20 cellular contexts compared by ENCODE assay signal in the genomic region with DNA sequence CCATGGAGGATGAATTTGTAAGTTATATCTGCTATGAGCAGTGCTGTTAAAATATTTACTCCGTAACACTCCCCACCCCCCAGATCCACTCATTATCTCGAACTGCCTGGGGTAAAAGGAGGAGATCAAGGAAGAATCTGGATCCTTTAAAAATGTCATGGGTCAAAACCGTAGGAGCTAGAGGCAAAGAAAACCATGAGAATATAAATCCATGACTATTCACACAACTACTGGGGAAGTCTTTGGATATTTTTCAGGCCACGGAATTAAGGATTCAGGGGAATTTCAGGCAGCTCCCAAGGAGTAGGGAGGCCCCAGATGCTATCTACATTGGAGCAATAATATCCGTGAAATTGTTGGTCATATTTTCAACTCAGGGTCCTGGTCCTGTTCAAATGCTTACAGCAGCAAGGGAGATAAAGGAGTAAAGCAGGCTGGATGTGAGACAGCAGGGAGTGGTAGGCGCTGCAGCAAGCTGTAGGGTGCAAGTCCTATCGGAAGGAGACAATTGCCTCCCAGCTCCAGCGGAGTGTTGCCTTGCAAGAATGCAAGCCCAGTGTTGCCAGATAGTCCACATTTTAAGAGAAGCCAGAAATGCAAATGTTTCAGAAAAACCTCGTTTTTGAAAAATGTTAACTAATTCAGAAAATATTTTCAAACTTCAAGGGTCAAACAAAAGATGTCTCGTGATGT.
A peak's percentile ranks its signal among the peaks of the same experiment; 100 is the strongest.
DNase-seq lines count a peak whose midpoint lies in the region; ATAC-seq and TF ChIP-seq lines count a peak whose summit lies in the region.
"Had no signal": no experiment of that assay in that cellular context is flagged by ENCODE, and none has a peak within 500 bp of the region (broad histone marks: within the 10 kb centered on the region; RNA-seq: fewer than 3 reads in every experiment).

No MANE protein-coding gene starts in this region.

- H3K36me3 ChIP-seq in GM23338 (ENCODE audit: insufficient read depth), result no peaks in the 10 kb centered on the region
- H3K36me3 ChIP-seq: BLaER1, cardiac muscle cell, tibial artery had no signal

- H3K27me3 ChIP-seq in GM23338 (ENCODE audit: insufficient read depth), result no peaks in the 10 kb centered on the region
- H3K27me3 ChIP-seq in dorsolateral prefrontal cortex, result peaks cover 0 to 5% (median 0%) of the 10 kb centered on the region in 45 donors
- H3K27me3 ChIP-seq: BLaER1 had no signal

- peaks cover 2% of the 10 kb centered on the region for H3K27me3 Mint-ChIP-seq in GM23338 (ENCODE audit: insufficient read depth, low read depth, poor library complexity)

- no peaks in the 10 kb centered on the region for H3K79me2 ChIP-seq in GM23338 (replicated peaks; ENCODE audit: insufficient read depth)

- 0 out of 2 replicates have a peak, but pooled peaks cover 6% of the 10 kb centered on the region for H3K4me1 ChIP-seq in GM23338 (ENCODE audit: insufficient read depth)
- H3K4me1 ChIP-seq: BLaER1 had no signal

- H3K27ac ChIP-seq in GM23338 (ENCODE audit: low read depth) (no peak overlapping the region), dorsolateral prefrontal cortex (no peak overlapping the region)
- H3K27ac ChIP-seq: BLaER1, cardiac muscle cell, tibial artery had no signal

- H3K4me2 ChIP-seq in GM23338, result no peak overlapping the region
- H3K4me2 ChIP-seq: BLaER1 had no signal

- intact Hi-C loops in dorsolateral prefrontal cortex (cut with DNase I), result no loop called here

- H3K4me1 Mint-ChIP-seq in GM23338, result peaks cover 26% of the 10 kb centered on the region

- H3K4me3 Mint-ChIP-seq in GM23338, result no peak overlapping the region
- H3K4me3 Mint-ChIP-seq: natural killer cell treated with Interleukin-12 subunit alpha and Interleukin-12 subunit beta and Interleukin-15 and Interleukin-18, amount 100 ng/mL, for 72 hours; T-cell had no signal

- TF ChIP-seq CTCF in GM23338 (conservative IDR thresholded peaks at IDR 0.05; ENCODE audit: low read depth in 2 of 2), result no peak
- TF ChIP-seq CTCF in dorsolateral prefrontal cortex (IDR thresholded peaks at IDR 0.05 in 54 of 56, conservative IDR thresholded peaks at IDR 0.05 in 2 of 56; ENCODE audit: low read depth in 1 of 56, partially characterized antibody in 56 of 56), result no peak

- no peak overlapping the region for H3K27ac Mint-ChIP-seq in GM23338
- H3K27ac Mint-ChIP-seq: natural killer cell treated with Interleukin-12 subunit alpha and Interleukin-12 subunit beta and Interleukin-15 and Interleukin-18, amount 100 ng/mL, for 72 hours; progenitor cell of endocrine pancreas; T-cell had no signal

- no peaks in the 10 kb centered on the region for H3K36me3 Mint-ChIP-seq in GM23338 (ENCODE audit: low read depth)
- H3K36me3 Mint-ChIP-seq: natural killer cell treated with Interleukin-12 subunit alpha and Interleukin-12 subunit beta and Interleukin-15 and Interleukin-18, amount 100 ng/mL, for 72 hours; T-cell had no signal

- H2AFZ ChIP-seq in GM23338, result no peak overlapping the region; the same call in 1 of the 2 replicates

- no peaks in the 10 kb centered on the region for H3F3A ChIP-seq in GM23338 (replicated peaks; ENCODE audit: low read depth)

- no peaks in the 10 kb centered on the region for H4K20me1 ChIP-seq in GM23338 (replicated peaks; ENCODE audit: insufficient read depth)
- H4K20me1 ChIP-seq: BLaER1 had no signal

- no peak overlapping the region for H3K4me3 ChIP-seq in GM23338
- H3K4me3 ChIP-seq in dorsolateral prefrontal cortex, result no peak overlapping the region
- H3K4me3 ChIP-seq: BLaER1, cardiac muscle cell, tibial artery had no signal

- no peak for DNase-seq in GM23338 (ENCODE audit: low spot score)
- peak; percentile 40 for DNase-seq in astrocyte of the hippocampus (ENCODE audit: low read depth, low spot score)
- peak; percentile 31 for DNase-seq in iPS-NIHi7 (ENCODE audit: extremely low spot score)
- no peak for DNase-seq in pons (ENCODE audit: low spot score)
- no peak for DNase-seq in dorsolateral prefrontal cortex
- no peak for DNase-seq in stimulated activated naive CD8-positive, alpha-beta T cell treated with anti-CD3 and anti-CD28 coated beads, Interleukin-15, Interleukin-2, amounts not matched to agents 100 U/mL and 50 U/mL, for 24 hours
- DNase-seq: activated CD4-positive, alpha-beta T cell treated with anti-CD3 and anti-CD28 coated beads for 48 hours; glutamatergic neuron; left colon; NCI-H1417; NCI-H524 treated with DMSO at 0.1 percent for 48 hours; stimulated activated CD4-positive, alpha-beta T cell treated with anti-CD3 and anti-CD28 coated beads, Interleukin-2, amount 100 ng/mL, for 48 hours; stimulated activated naive CD4-positive, alpha-beta T cell treated with Interleukin-2 at 50 U/mL for 16 hours; T-cell; tibial artery had no signal

- ATAC-seq in GM23338 (peak; percentile 24; the same call in 2 of the 3 replicates), HG02885 (IDR thresholded peaks at IDR 0.05; ENCODE audit: poor library complexity, unreplicated experiment) (no peak)
- no peak for ATAC-seq in stimulated activated naive CD8-positive, alpha-beta T cell treated with anti-CD3 and anti-CD28 coated beads, Interleukin-15, Interleukin-2, amounts not matched to agents 100 U/mL and 50 U/mL, for 24 hours
- ATAC-seq: left colon; natural killer cell treated with Interleukin-12 subunit alpha and Interleukin-12 subunit beta and Interleukin-15 and Interleukin-18, amount 100 ng/mL, for 72 hours; T-cell had no signal

- no peaks in the 10 kb centered on the region for H3K9me2 ChIP-seq in GM23338 (ENCODE audit: insufficient read depth)

- H3K9me3 Mint-ChIP-seq in GM23338, result no peaks in the 10 kb centered on the region
- H3K9me3 Mint-ChIP-seq: natural killer cell treated with Interleukin-12 subunit alpha and Interleukin-12 subunit beta and Interleukin-15 and Interleukin-18, amount 100 ng/mL, for 72 hours; T-cell had no signal

TF ChIP-seq in GM23338, 12 proteins besides CTCF, POLR2A, EP300 and RAD21:
- TF ChIP-seq, protein P1, sequence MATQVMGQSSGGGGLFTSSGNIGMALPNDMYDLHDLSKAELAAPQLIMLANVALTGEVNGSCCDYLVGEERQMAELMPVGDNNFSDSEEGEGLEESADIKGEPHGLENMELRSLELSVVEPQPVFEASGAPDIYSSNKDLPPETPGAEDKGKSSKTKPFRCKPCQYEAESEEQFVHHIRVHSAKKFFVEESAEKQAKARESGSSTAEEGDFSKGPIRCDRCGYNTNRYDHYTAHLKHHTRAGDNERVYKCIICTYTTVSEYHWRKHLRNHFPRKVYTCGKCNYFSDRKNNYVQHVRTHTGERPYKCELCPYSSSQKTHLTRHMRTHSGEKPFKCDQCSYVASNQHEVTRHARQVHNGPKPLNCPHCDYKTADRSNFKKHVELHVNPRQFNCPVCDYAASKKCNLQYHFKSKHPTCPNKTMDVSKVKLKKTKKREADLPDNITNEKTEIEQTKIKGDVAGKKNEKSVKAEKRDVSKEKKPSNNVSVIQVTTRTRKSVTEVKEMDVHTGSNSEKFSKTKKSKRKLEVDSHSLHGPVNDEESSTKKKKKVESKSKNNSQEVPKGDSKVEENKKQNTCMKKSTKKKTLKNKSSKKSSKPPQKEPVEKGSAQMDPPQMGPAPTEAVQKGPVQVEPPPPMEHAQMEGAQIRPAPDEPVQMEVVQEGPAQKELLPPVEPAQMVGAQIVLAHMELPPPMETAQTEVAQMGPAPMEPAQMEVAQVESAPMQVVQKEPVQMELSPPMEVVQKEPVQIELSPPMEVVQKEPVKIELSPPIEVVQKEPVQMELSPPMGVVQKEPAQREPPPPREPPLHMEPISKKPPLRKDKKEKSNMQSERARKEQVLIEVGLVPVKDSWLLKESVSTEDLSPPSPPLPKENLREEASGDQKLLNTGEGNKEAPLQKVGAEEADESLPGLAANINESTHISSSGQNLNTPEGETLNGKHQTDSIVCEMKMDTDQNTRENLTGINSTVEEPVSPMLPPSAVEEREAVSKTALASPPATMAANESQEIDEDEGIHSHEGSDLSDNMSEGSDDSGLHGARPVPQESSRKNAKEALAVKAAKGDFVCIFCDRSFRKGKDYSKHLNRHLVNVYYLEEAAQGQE (IDR thresholded peaks at IDR 0.05; ENCODE audit: unreplicated experiment), result no peak

Comparison
In these comparisons a context has a peak if more than half of its experiments do, and no peak if none do; other contexts are left out.
1. DNase-seq: peak in astrocyte of the hippocampus (single experiment) and iPS-NIHi7 (single experiment); none in GM23338 (single experiment), pons (single experiment), dorsolateral prefrontal cortex (0 of 10) and stimulated activated naive CD8-positive, alpha-beta T cell treated with anti-CD3 and anti-CD28 coated beads, Interleukin-15, Interleukin-2, amounts not matched to agents 100 U/mL and 50 U/mL, for 24 hours (single experiment).